10 cellular contexts compared by ENCODE assay signal in the genomic region with DNA sequence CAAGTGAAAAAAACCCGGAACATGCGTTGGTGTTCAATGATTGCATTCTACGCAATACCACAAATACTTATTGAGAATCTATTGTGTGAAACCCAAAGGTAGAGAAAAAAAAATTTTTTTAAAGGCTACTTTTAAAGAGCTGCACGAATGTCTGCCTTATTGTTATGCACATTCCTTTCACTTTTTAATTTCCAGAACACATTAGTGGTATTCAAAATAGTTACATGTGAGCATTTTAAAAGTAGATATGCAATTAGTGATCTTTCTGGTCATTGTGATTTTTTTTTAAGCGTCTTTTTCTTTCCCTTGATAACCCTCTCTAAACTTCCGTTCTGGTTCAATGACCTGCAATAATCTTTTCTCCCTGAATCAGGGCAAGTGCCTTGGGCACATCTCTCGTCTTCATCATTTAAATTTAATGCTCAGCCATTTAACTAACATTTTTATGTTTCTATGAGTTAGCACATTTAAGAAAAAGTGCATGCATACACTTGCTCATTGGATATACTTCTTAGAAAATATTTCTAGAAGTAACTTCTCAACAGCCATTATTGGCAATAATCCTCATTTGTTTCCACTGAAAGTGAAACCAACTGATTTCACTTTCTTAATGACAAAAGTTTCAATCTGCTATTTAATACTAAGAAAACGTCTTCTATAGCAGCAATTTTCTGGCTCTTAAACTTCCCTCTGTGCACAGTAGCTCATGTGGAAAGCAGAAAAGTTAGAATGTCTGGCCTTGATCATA.
DNase-seq lines count a peak whose midpoint lies in the region; ATAC-seq and TF ChIP-seq lines count a peak whose summit lies in the region.
"Had no signal": no experiment of that assay in that cellular context is flagged by ENCODE, and none has a peak within 500 bp of the region (broad histone marks: within the 10 kb centered on the region; RNA-seq: fewer than 3 reads in every experiment).

No MANE protein-coding gene starts in this region.

- WGBS in aorta, 2 donors: 64 to 65% methylated on average over 8 of the region's 8 CpGs

- H3K9ac ChIP-seq in skeletal muscle tissue (ENCODE audit: low read depth in 1 of 3, low read length in 3 of 3): peak overlapping the region in 1 of 3 donors; percentile 34

- H3K27ac ChIP-seq in skeletal muscle tissue (ENCODE audit: low read depth, low read length): peak overlapping the region; percentile 14
- H3K27ac ChIP-seq in aorta (ENCODE audit: low read depth in 1 of 2, low read length in 2 of 2): no peak overlapping the region

- H3K27me3 ChIP-seq in skeletal muscle tissue (ENCODE audit: control insufficient read depth in 3 of 3, insufficient read depth in 3 of 3, low read length in 3 of 3) (peaks cover 0 to 2% (median 0%) of the 10 kb centered on the region in 3 donors), aorta (ENCODE audit: control insufficient read depth in 1 of 2, insufficient read depth in 2 of 2, low read length in 1 of 2) (no peaks in the 10 kb centered on the region)

- H3K4me1 ChIP-seq in skeletal muscle tissue (ENCODE audit: control insufficient read depth in 3 of 3, insufficient read depth in 3 of 3, low read length in 3 of 3): no peaks in the 10 kb centered on the region
- H3K4me1 ChIP-seq in aorta (ENCODE audit: control insufficient read depth in 1 of 2, insufficient read depth in 2 of 2, low read length in 2 of 2): no peaks in the 10 kb centered on the region

- TF ChIP-seq CTCF in astrocyte of the spinal cord (IDR thresholded peaks at IDR 0.05; ENCODE audit: low read depth, low read length): no peak

- peak; percentile 34 for DNase-seq in astrocyte of the spinal cord (ENCODE audit: low read depth, low spot score)
- DNase-seq in H4 (ENCODE audit: low spot score): no peak
- DNase-seq in SW480 (ENCODE audit: low spot score): no peak
- no peak for DNase-seq in aorta
- DNase-seq in activated CD8-positive, alpha-beta memory T cell treated with anti-CD3 and anti-CD28 coated beads, Interleukin-2, amount 50 U/mL, for 48 hours: no peak
- DNase-seq: activated naive CD4-positive, alpha-beta T cell treated with anti-CD3 and anti-CD28 coated beads for 36 hours; KG1 had no signal

- H3K36me3 ChIP-seq in skeletal muscle tissue (ENCODE audit: control insufficient read depth in 3 of 3, insufficient read depth in 3 of 3, low read length in 3 of 3) (no peaks in the 10 kb centered on the region), aorta (ENCODE audit: control insufficient read depth in 1 of 2, insufficient read depth in 2 of 2, low read length in 1 of 2) (no peaks in the 10 kb centered on the region)

- in situ Hi-C loops in astrocyte of the spinal cord (cut with HindIII; ENCODE audit: low sequenced_read_pairs): no loop called here

- H3K4me3 ChIP-seq in astrocyte of the spinal cord (ENCODE audit: low read depth, low read length) (no peak overlapping the region), skeletal muscle tissue (ENCODE audit: low read length in 3 of 3) (peak overlapping the region in 1 of 3 donors; percentile 55), aorta (ENCODE audit: low read length in 2 of 2) (peak overlapping the region in 1 of 2 donors; percentile 57)

- intact Hi-C loops in aorta (cut with DNase I): no loop called here

- peak; percentile 87 for ATAC-seq in GM18909 (IDR thresholded peaks at IDR 0.05; ENCODE audit: poor library complexity, unreplicated experiment)
- peak; percentile 86 for ATAC-seq in HG02884 (IDR thresholded peaks at IDR 0.05; ENCODE audit: unreplicated experiment)
- ATAC-seq in aorta (ENCODE audit: low FRiP score): no peak

- H3K9me3 ChIP-seq in skeletal muscle tissue (ENCODE audit: control insufficient read depth in 3 of 3, low read length in 3 of 3): no peaks in the 10 kb centered on the region
- H3K9me3 ChIP-seq in aorta (ENCODE audit: control insufficient read depth, low read length): no peaks in the 10 kb centered on the region
